In the genomic region with DNA sequence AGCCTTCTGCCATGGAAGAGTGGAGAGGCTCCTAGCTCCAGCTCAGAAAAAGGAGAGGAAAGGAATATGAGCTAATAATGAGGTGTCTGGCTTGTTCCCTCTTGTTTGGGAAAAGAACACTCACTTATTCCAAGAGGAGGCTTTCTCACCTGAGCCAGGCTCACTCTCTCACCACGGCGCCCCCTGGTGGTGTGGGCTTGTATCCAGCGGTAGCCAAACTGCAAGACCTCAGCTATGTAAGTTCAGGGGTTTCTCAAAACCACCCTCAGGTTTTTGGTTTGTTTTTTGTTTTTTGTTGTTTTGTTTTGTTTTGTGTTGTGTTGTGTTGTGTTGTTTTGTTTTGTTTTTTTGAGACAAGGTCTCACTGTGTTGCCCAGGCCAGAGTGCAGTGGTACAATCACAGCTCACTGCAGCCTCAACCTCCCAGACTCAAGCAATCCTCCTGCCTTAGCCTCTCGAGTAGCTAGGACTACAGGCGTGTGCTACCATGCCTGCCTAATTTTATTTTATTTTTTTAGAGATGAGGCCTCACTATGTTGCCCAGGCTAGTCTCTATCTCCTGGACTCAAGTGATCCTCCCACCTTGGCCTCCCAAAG, we compare ENCODE assay signal across 8 cellular contexts.
DNase-seq lines count a peak whose midpoint lies in the region; ATAC-seq, FAIRE-seq and TF ChIP-seq lines count a peak whose summit lies in the region.

No MANE protein-coding gene starts in this region.

- H2AFZ ChIP-seq in PC-9: no peak overlapping the region

- no peaks in the 10 kb centered on the region for H4K20me1 ChIP-seq in PC-9 (ENCODE audit: insufficient read depth)

- no peak overlapping the region for H3K27ac ChIP-seq in PC-9

- CTCF ChIA-PET in PC-9 (lab: Charles Lee): interaction anchor here (0.6 to 1.2 kb wide), 5 partner anchors 47 to 324 kb away, joined by 3 to 11 read pairs (median 5); no protein-coding TSS in a partner anchor

- intact Hi-C loops in PC-9 (cut with micrococcal nuclease; ENCODE audit: unreplicated experiment): loop anchor here (1.0 to 2.0 kb wide), 2 partner anchors 325 to 451 kb away; no protein-coding TSS in a partner anchor

- no peaks in the 10 kb centered on the region for H3K4me1 ChIP-seq in PC-9 (replicated peaks; ENCODE audit: insufficient read depth)

- peak; percentile 55 for ATAC-seq in HG03342 (IDR thresholded peaks at IDR 0.05; ENCODE audit: unreplicated experiment)
- no peak for ATAC-seq in GM19324 (IDR thresholded peaks at IDR 0.05; ENCODE audit: low FRiP score, unreplicated experiment)
- ATAC-seq in GM21825 (IDR thresholded peaks at IDR 0.05; ENCODE audit: unreplicated experiment): no peak

- POLR2A ChIA-PET in PC-9 (lab: Charles Lee; ENCODE audit: unreplicated experiment): no interaction called here

- TF ChIP-seq CTCF in D721Med (IDR thresholded peaks at IDR 0.05; ENCODE audit: insufficient read depth, missing control alignments): peak; percentile 86
- TF ChIP-seq CTCF in PC-9 (conservative IDR thresholded peaks at IDR 0.05): peak; percentile 87

- no peak for FAIRE-seq in D721Med (lab: Jason Lieb, UNC)

- H3K9me2 ChIP-seq in PC-9 (ENCODE audit: insufficient read depth): no peaks in the 10 kb centered on the region

- H3K4me3 ChIP-seq in PC-9: no peak overlapping the region

- H3K27me3 ChIP-seq in PC-9 (ENCODE audit: insufficient read depth, low read depth): peaks cover 61% of the 10 kb centered on the region

- H3F3A ChIP-seq in PC-9 (ENCODE audit: insufficient read depth, low read depth): no peaks in the 10 kb centered on the region

- no peaks in the 10 kb centered on the region for H3K9me3 ChIP-seq in PC-9 (ENCODE audit: insufficient read depth, low read depth)

- H3K79me2 ChIP-seq in PC-9 (ENCODE audit: low read depth): no peaks in the 10 kb centered on the region

- BruUV-seq in PC-9 (replicated peaks; lab: Mats Ljungman, UMichigan): no TSS peak

- peak; percentile 57 for DNase-seq in D721Med (ENCODE audit: insufficient read length, low spot score)
- DNase-seq in PC-9: peak; percentile 42 to 74
- peak; percentile 52 for DNase-seq in activated T-helper 9 cell treated with anti-CD3 and anti-CD28 coated beads, Interleukin-2, amount 50 U/mL, for 16 hours (ENCODE audit: low read depth)
- peak; percentile 23 for DNase-seq in globus pallidus (ENCODE audit: low spot score)
- peak; percentile 4 for DNase-seq in renal cortical epithelial cell (ENCODE audit: low read depth)

- no peaks in the 10 kb centered on the region for H3K36me3 ChIP-seq in PC-9 (ENCODE audit: low read depth)

- no peak overlapping the region for H3K4me2 ChIP-seq in PC-9

Comparison
In these comparisons a context has a peak if more than half of its experiments do, and no peak if none do; other contexts are left out.
1. DNase-seq: peak in every context shown above with its lines; median percentile 58 in PC-9; 57 in D721Med; 52 in activated T-helper 9 cell treated with anti-CD3 and anti-CD28 coated beads, Interleukin-2, amount 50 U/mL, for 16 hours; 23 in globus pallidus; 4 in renal cortical epithelial cell.